1 cellular context compared by ENCODE assay signal in the genomic region with DNA sequence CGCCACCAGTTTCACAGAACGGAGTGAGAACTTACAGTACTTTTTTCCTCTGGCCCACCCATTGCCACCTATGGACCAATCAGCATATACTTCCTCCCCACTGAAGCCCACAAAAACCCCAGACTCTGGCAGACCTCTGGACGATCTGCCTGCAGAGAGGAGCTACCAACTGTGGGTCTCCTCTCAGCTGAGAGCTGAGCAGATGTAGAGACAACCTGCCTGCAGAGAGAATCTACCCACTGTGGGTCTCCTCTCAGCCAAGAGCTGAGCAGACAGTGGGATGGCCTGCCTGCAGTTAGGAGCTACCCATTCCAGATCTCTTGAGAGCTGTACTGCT.
TF ChIP-seq lines count a peak whose summit lies in the region.

No MANE protein-coding gene starts in this region.

TF ChIP-seq in SK-N-SH treated with all-trans-retinoic acid at 6 μM for 48 hours, 23 proteins besides CTCF, POLR2A, EP300 and RAD21 (continued from another document):
- TF ChIP-seq, protein P1, sequence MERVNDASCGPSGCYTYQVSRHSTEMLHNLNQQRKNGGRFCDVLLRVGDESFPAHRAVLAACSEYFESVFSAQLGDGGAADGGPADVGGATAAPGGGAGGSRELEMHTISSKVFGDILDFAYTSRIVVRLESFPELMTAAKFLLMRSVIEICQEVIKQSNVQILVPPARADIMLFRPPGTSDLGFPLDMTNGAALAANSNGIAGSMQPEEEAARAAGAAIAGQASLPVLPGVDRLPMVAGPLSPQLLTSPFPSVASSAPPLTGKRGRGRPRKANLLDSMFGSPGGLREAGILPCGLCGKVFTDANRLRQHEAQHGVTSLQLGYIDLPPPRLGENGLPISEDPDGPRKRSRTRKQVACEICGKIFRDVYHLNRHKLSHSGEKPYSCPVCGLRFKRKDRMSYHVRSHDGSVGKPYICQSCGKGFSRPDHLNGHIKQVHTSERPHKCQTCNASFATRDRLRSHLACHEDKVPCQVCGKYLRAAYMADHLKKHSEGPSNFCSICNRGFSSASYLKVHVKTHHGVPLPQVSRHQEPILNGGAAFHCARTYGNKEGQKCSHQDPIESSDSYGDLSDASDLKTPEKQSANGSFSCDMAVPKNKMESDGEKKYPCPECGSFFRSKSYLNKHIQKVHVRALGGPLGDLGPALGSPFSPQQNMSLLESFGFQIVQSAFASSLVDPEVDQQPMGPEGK (CRISPR knock-in tag; IDR thresholded peaks at IDR 0.05; ENCODE audit: borderline replicate concordance): no peak
- TF ChIP-seq, protein P2, sequence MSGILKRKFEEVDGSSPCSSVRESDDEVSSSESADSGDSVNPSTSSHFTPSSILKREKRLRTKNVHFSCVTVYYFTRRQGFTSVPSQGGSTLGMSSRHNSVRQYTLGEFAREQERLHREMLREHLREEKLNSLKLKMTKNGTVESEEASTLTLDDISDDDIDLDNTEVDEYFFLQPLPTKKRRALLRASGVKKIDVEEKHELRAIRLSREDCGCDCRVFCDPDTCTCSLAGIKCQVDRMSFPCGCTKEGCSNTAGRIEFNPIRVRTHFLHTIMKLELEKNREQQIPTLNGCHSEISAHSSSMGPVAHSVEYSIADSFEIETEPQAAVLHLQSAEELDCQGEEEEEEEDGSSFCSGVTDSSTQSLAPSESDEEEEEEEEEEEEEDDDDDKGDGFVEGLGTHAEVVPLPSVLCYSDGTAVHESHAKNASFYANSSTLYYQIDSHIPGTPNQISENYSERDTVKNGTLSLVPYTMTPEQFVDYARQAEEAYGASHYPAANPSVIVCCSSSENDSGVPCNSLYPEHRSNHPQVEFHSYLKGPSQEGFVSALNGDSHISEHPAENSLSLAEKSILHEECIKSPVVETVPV (CRISPR knock-in tag; IDR thresholded peaks at IDR 0.05): no peak
- TF ChIP-seq, protein P3, sequence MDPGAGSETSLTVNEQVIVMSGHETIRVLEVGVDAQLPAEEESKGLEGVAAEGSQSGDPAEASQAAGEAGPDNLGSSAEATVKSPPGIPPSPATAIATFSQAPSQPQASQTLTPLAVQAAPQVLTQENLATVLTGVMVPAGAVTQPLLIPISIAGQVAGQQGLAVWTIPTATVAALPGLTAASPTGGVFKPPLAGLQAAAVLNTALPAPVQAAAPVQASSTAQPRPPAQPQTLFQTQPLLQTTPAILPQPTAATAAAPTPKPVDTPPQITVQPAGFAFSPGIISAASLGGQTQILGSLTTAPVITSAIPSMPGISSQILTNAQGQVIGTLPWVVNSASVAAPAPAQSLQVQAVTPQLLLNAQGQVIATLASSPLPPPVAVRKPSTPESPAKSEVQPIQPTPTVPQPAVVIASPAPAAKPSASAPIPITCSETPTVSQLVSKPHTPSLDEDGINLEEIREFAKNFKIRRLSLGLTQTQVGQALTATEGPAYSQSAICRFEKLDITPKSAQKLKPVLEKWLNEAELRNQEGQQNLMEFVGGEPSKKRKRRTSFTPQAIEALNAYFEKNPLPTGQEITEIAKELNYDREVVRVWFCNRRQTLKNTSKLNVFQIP (CRISPR knock-in tag; IDR thresholded peaks at IDR 0.05; ENCODE audit: borderline replicate concordance, low read depth): no peak
- TF ChIP-seq RARB (CRISPR knock-in tag; IDR thresholded peaks at IDR 0.05): no peak
